In the genomic region with DNA sequence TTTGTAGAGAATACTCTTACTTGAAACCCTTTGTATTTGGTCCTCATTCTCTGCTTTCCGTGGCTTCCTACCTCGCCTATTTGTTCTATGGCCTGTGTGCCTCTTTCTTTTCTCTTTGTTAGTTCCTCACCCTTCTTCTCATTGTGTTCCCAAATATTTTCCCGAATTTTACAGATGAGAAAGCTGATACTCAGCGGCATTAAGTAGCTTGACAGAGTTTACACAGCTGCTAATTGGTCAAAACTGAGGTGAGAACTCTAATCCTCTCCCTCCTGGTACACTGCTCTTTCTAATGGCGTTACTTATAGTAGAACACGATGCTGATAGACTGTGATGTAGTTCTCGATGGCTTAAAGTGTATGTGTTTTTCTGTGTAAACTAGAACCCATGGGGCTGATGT, we compare ENCODE assay signal across 13 cellular contexts.
"Had no signal": no experiment of that assay in that cellular context is flagged by ENCODE, and none has a peak within 500 bp of the region (broad histone marks: within the 10 kb centered on the region; RNA-seq: fewer than 3 reads in every experiment).

No MANE protein-coding gene starts in this region.

- H3K4me3 ChIP-seq: heart left ventricle, stomach had no signal

- H3K79me2 ChIP-seq: parathyroid adenoma had no signal

- H3K36me3 ChIP-seq: heart left ventricle, stomach, WERI-Rb-1 had no signal

- H3K27me3 ChIP-seq: heart left ventricle, stomach had no signal

- DNase-seq: activated CD4-positive, alpha-beta T cell treated with anti-CD3 and anti-CD28 coated beads for 48 hours; activated CD8-positive, alpha-beta memory T cell treated with anti-CD3 and anti-CD28 coated beads, Interleukin-2, amount 50 U/mL, for 48 hours; activated CD8-positive, alpha-beta T cell treated with anti-CD3 and anti-CD28 coated beads, Interleukin-2, amount 10 ng/mL, durations not matched to agents 7 days and 5 days; activated naive CD4-positive, alpha-beta T cell treated with Interleukin-2 at 50 U/mL for 16 hours; heart left ventricle; mesenchymal stem cell; retina; stimulated activated CD4-positive, alpha-beta T cell treated with anti-CD3 and anti-CD28 coated beads, Interleukin-4, amount 100 ng/mL, for 24 hours; stomach; WERI-Rb-1 had no signal

- H3K9ac ChIP-seq: parathyroid adenoma had no signal

- H3K4me1 ChIP-seq: heart left ventricle, parathyroid adenoma had no signal

- H3K27ac ChIP-seq: heart left ventricle, parathyroid adenoma, stomach, WERI-Rb-1 had no signal

- H2AFZ ChIP-seq: parathyroid adenoma had no signal

- FAIRE-seq: colon, frontal cortex had no signal

- H3K9me3 ChIP-seq: heart left ventricle, stomach had no signal
